ENCODE assay signal across 15 cellular contexts in genomic region chr13:50393641-50394040, GRCh38.
DNase-seq lines count a peak whose midpoint lies in the region; ATAC-seq and TF ChIP-seq lines count a peak whose summit lies in the region.
"Had no signal": no experiment of that assay in that cellular context is flagged by ENCODE, and none has a peak within 500 bp of the region (broad histone marks: within the 10 kb centered on the region; RNA-seq: fewer than 3 reads in every experiment).

No MANE protein-coding gene starts in this region.

- H3K9ac ChIP-seq in skeletal muscle tissue (ENCODE audit: low read depth in 1 of 3, low read length in 3 of 3): no peak overlapping the region

- peaks cover 15% of the 10 kb centered on the region for H3K4me1 ChIP-seq in cardiac muscle cell (ENCODE audit: low read depth)
- peaks cover 0 to 16% (median 12%) of the 10 kb centered on the region in 3 donors for H3K4me1 ChIP-seq in skeletal muscle tissue (ENCODE audit: control insufficient read depth in 3 of 3, insufficient read depth in 3 of 3, low read length in 3 of 3)
- H3K4me1 ChIP-seq: tibial nerve had no signal

- H3K36me3 ChIP-seq in cardiac muscle cell: no peaks in the 10 kb centered on the region
- no peaks in the 10 kb centered on the region for H3K36me3 ChIP-seq in skeletal muscle tissue (ENCODE audit: control insufficient read depth in 3 of 3, insufficient read depth in 3 of 3, low read length in 3 of 3)
- H3K36me3 ChIP-seq: heart left ventricle, MG63, tibial nerve had no signal

- peak; percentile 42 to 67 for DNase-seq in cardiac muscle cell (ENCODE audit: low read depth in 1 of 2, low spot score in 1 of 2)
- no peak for DNase-seq in cardiac septum (ENCODE audit: low spot score)
- peak; percentile 92 for DNase-seq in NCI-H69 (lab: John Stamatoyannopoulos, UW)
- DNase-seq in fibroblast of mammary gland (ENCODE audit: low read depth): peak; percentile 32
- no peak for DNase-seq in HuH-7.5 (ENCODE audit: low spot score)
- DNase-seq: activated naive CD8-positive, alpha-beta T cell treated with anti-CD3 and anti-CD28 coated beads, Interleukin-2, amount 10 ng/mL, durations not matched to agents 7 days and 5 days; DMS79 treated with DMSO at 0.1 percent for 48 hours; effector CD4-positive, alpha-beta T cell; mammary epithelial cell; MG63 had no signal

- no peak for ATAC-seq in GM18907 (IDR thresholded peaks at IDR 0.05; ENCODE audit: unreplicated experiment)
- no peak for ATAC-seq in HG02885 (IDR thresholded peaks at IDR 0.05; ENCODE audit: poor library complexity, unreplicated experiment)

- TF ChIP-seq CTCF in cardiac muscle cell (IDR thresholded peaks at IDR 0.05; ENCODE audit: low read depth, low read length) (no peak), fibroblast of mammary gland (conservative IDR thresholded peaks at IDR 0.05; ENCODE audit: control insufficient read depth, insufficient read depth, low read depth, low read length) (no peak)

- H3K27me3 ChIP-seq in cardiac muscle cell (no peaks in the 10 kb centered on the region), skeletal muscle tissue (ENCODE audit: control insufficient read depth in 3 of 3, insufficient read depth in 3 of 3, low read length in 3 of 3) (no peaks in the 10 kb centered on the region)
- H3K27me3 ChIP-seq: heart left ventricle, MG63, tibial nerve had no signal

- H3K9me3 ChIP-seq in cardiac muscle cell (ENCODE audit: low read depth) (no peaks in the 10 kb centered on the region), skeletal muscle tissue (ENCODE audit: control insufficient read depth in 3 of 3, low read length in 3 of 3) (no peaks in the 10 kb centered on the region)
- H3K9me3 ChIP-seq: heart left ventricle, MG63, tibial nerve had no signal

- H3K27ac ChIP-seq in cardiac muscle cell: no peak overlapping the region
- peak overlapping the region; percentile 42 for H3K27ac ChIP-seq in skeletal muscle tissue (ENCODE audit: low read depth, low read length)
- H3K27ac ChIP-seq: heart left ventricle, tibial nerve had no signal

- intact Hi-C loops in cardiac septum (cut with DNase I): no loop called here

- H3K4me3 ChIP-seq in cardiac muscle cell: no peak overlapping the region
- no peak overlapping the region for H3K4me3 ChIP-seq in fibroblast of mammary gland (ENCODE audit: control insufficient read depth, low read depth, low read length)
- no peak overlapping the region for H3K4me3 ChIP-seq in skeletal muscle tissue (ENCODE audit: low read length in 3 of 3)
- H3K4me3 ChIP-seq: heart left ventricle, MG63, tibial nerve had no signal

Comparison
In these comparisons a context has a peak if more than half of its experiments do, and no peak if none do; other contexts are left out.
1. DNase-seq: peak in cardiac muscle cell (2 of 2), NCI-H69 (single experiment) and fibroblast of mammary gland (single experiment); none in cardiac septum (single experiment) and HuH-7.5 (single experiment).